Comparison of ENCODE assay signal across 8 cellular contexts in genomic region chr1:42958488-42959317, GRCh38. TPM values are rescaled to one million over a fixed set of nuclear protein-coding genes. Genes with fewer than 3 reads are reported as not detected.
DNase-seq lines count a peak whose midpoint lies in the region; ATAC-seq and TF ChIP-seq lines count a peak whose summit lies in the region.

Gene SLC2A1, minus strand, starts transcription at chr1:42958868. Its CDS starts 217 bp downstream, at chr1:42958651.

- peaks cover 0 to 7% (median 0%) of the 10 kb centered on the region in 11 experiments; a peak in 1 of 22 replicates for H3K27me3 ChIP-seq in BLaER1 treated with 17β-estradiol and CSF1 and Interleukin-3, amounts not matched to agents 10 nM and 100 nM
- H3K27me3 ChIP-seq in right lobe of liver, result no peaks in the 10 kb centered on the region

- peak within 1 kb of the TSS; percentile 92 to 99 (median 96) for H3K4me2 ChIP-seq in BLaER1 treated with 17β-estradiol and CSF1 and Interleukin-3, amounts not matched to agents 10 nM and 100 nM

- intact Hi-C loops in right lobe of liver (cut with DNase I), result no loop called here

- no peaks in the 10 kb centered on the region for H3K9me3 ChIP-seq in BLaER1 treated with 17β-estradiol and CSF1 and Interleukin-3, amounts not matched to agents 10 nM and 100 nM (replicated peaks in 1 of 11)
- no peaks in the 10 kb centered on the region for H3K9me3 ChIP-seq in right lobe of liver

- TF ChIP-seq CTCF in right lobe of liver (IDR thresholded peaks at IDR 0.05), result no peak

- peak within 1 kb of the TSS; percentile 83 to 98 (median 96) for H3K4me3 ChIP-seq in BLaER1 treated with 17β-estradiol and CSF1 and Interleukin-3, amounts not matched to agents 10 nM and 100 nM
- H3K4me3 ChIP-seq in right lobe of liver, result peak within 1 kb of the TSS; percentile 57 to 91 (median 81)

- peaks cover 21 to 49% (median 43%) of the 10 kb centered on the region in 11 experiments; a peak in 21 of 22 replicates for H4K20me1 ChIP-seq in BLaER1 treated with 17β-estradiol and CSF1 and Interleukin-3, amounts not matched to agents 10 nM and 100 nM

- peak; percentile 83 for ATAC-seq in GM19351 (IDR thresholded peaks at IDR 0.05; ENCODE audit: unreplicated experiment)
- peak; percentile 71 for ATAC-seq in HG03520 (IDR thresholded peaks at IDR 0.05; ENCODE audit: unreplicated experiment)
- ATAC-seq in right lobe of liver, result peak; percentile 92 to 95 (median 94)

- peaks cover 0 to 28% (median 14%) of the 10 kb centered on the region in 11 experiments; a peak in 12 of 22 replicates for H3K36me3 ChIP-seq in BLaER1 treated with 17β-estradiol and CSF1 and Interleukin-3, amounts not matched to agents 10 nM and 100 nM
- no peaks in the 10 kb centered on the region for H3K36me3 ChIP-seq in right lobe of liver

- WGBS in right lobe of liver (ENCODE audit: insufficient coverage, low coverage, low lambda C conversion rate, missing lambda C conversion rate), result 3% methylated on average over 5 of the region's 87 CpGs

- peak; percentile 66 for TF ChIP-seq POLR2A in right lobe of liver (IDR thresholded peaks at IDR 0.05)

- H3K27ac ChIP-seq in BLaER1 treated with 17β-estradiol and CSF1 and Interleukin-3, amounts not matched to agents 10 nM and 100 nM, result peak within 1 kb of the TSS; percentile 69 to 98 (median 93)
- H3K27ac ChIP-seq in right lobe of liver, result peak within 1 kb of the TSS; percentile 5 to 75 (median 44)

- H3K9ac ChIP-seq in BLaER1 treated with 17β-estradiol and CSF1 and Interleukin-3, amounts not matched to agents 10 nM and 100 nM, result peak within 1 kb of the TSS; percentile 90 to 98 (median 95)

- peaks cover 50 to 66% (median 55%) of the 10 kb centered on the region in 10 experiments for H3K4me1 ChIP-seq in BLaER1 treated with 17β-estradiol and CSF1 and Interleukin-3, amounts not matched to agents 10 nM and 100 nM
- peaks cover 0 to 14% (median 0%) of the 10 kb centered on the region in 4 donors for H3K4me1 ChIP-seq in right lobe of liver

- DNase-seq in NCI-H526 treated with DMSO at 0.1 percent for 48 hours (lab: John Stamatoyannopoulos, UW), result peak; percentile 91
- DNase-seq in activated CD4-positive, alpha-beta T cell treated with anti-CD3 and anti-CD28 coated beads, Interleukin-2, amount 50 U/mL, for 24 hours (ENCODE audit: low read depth in 1 of 2, low spot score in 1 of 2), result peak; percentile 90 to 93
- DNase-seq in dermis microvascular lymphatic vessel endothelial cell (ENCODE audit: low read depth in 2 of 2), result peak; percentile 77 to 95
- DNase-seq in right lobe of liver, result peak; percentile 96 to 97 (median 96)
- DNase-seq in stimulated activated CD4-positive, alpha-beta T cell treated with anti-CD3 and anti-CD28 coated beads, Interleukin-4, amount 100 ng/mL, for 24 hours, result peak; percentile 97

RNA-seq across cellular contexts. Expression of gene SLC2A1, which starts in this region (rescaled TPM):
- total RNA-seq in dermis microvascular lymphatic vessel endothelial cell, result 10.4 and 14.3 TPM in 2 replicates
- 10 to 100 TPM in 1 of 6 experiments, 1 to 10 TPM in 4, under 1 TPM in 1; 0.74 to 34.3 (median 5.8) TPM for total RNA-seq in right lobe of liver

Comparison
In these comparisons a context has a peak if more than half of its experiments do, and no peak if none do; other contexts are left out.
1. Peak in every context shown above with its lines: DNase-seq, ATAC-seq, H3K4me3 ChIP-seq and H3K27ac ChIP-seq.